In genomic region chr13:90968510-90968909, GRCh38 we compare ENCODE assay signal across 9 cellular contexts.
DNase-seq lines count a peak whose midpoint lies in the region; ATAC-seq, FAIRE-seq and TF ChIP-seq lines count a peak whose summit lies in the region.
"Had no signal": no experiment of that assay in that cellular context is flagged by ENCODE, and none has a peak within 500 bp of the region (broad histone marks: within the 10 kb centered on the region; RNA-seq: fewer than 3 reads in every experiment).

No MANE protein-coding gene starts in this region.

- no peaks in the 10 kb centered on the region for H3K27me3 Mint-ChIP-seq in activated T-cell treated with anti-CD3 and anti-CD28 coated beads, Interleukin-2, amount 50 U/mL, for 24 hours
- H3K27me3 Mint-ChIP-seq in T-helper 2 cell treated with Interferon-gamma antibody and Interleukin-4, amounts not matched to agents 5 μg/mL and 100 μg/mL, for 36 hours (ENCODE audit: low read depth) = no peaks in the 10 kb centered on the region

- no peak for FAIRE-seq in D721Med (lab: Jason Lieb, UNC)

- no peak overlapping the region for H3K27ac Mint-ChIP-seq in activated T-cell treated with anti-CD3 and anti-CD28 coated beads, Interleukin-2, amount 50 U/mL, for 24 hours
- no peak overlapping the region for H3K27ac Mint-ChIP-seq in T-helper 2 cell treated with Interferon-gamma antibody and Interleukin-4, amounts not matched to agents 5 μg/mL and 100 μg/mL, for 36 hours

- no peak overlapping the region for H3K27ac ChIP-seq in HCT116 (ENCODE audit: low read depth, low read length)
- H3K27ac ChIP-seq: parathyroid adenoma had no signal

- in situ Hi-C loops in SK-MEL-5 (cut with HindIII; ENCODE audit: low pct_unique_long_range_greater_than_20kb, low sequenced_read_pairs) = no loop called here

- H3K4me1 Mint-ChIP-seq in activated T-cell treated with anti-CD3 and anti-CD28 coated beads, Interleukin-2, amount 50 U/mL, for 24 hours (ENCODE audit: low read depth) = no peaks in the 10 kb centered on the region
- H3K4me1 Mint-ChIP-seq in T-helper 2 cell treated with Interferon-gamma antibody and Interleukin-4, amounts not matched to agents 5 μg/mL and 100 μg/mL, for 36 hours (ENCODE audit: low read depth) = no peaks in the 10 kb centered on the region

- TF ChIP-seq POLR2A in HCT116 (IDR thresholded peaks at IDR 0.05; ENCODE audit: borderline replicate concordance, extremely low read depth, insufficient read depth, insufficient read length) = no peak

- no peaks in the 10 kb centered on the region for H4K20me1 ChIP-seq in HCT116 (ENCODE audit: insufficient read depth)

- H3K9me2 ChIP-seq in HCT116 (ENCODE audit: insufficient read depth) = no peaks in the 10 kb centered on the region

- no peaks in the 10 kb centered on the region for H3K36me3 ChIP-seq in HCT116 (ENCODE audit: control insufficient read depth in 1 of 2, insufficient read depth in 2 of 2, low read length in 2 of 2)
- no peaks in the 10 kb centered on the region for H3K36me3 ChIP-seq in kidney epithelial cell (ENCODE audit: control insufficient read depth, insufficient read depth, low read length)

- RAD21 ChIA-PET in HCT116 (lab: Charles Lee; ENCODE audit: low non-redundant PET in 1 of 2, low total read pairs in 2 of 2, uncharacterized antibody in 2 of 2, unreplicated experiment in 2 of 2) = no interaction called here

- H3K4me1 ChIP-seq in HCT116 (ENCODE audit: control insufficient read depth in 1 of 2, insufficient read depth in 2 of 2, low read length in 2 of 2) = no peaks in the 10 kb centered on the region
- H3K4me1 ChIP-seq: parathyroid adenoma had no signal

- ATAC-seq in HCT116 = peak; percentile 74
- no peak for ATAC-seq in HG03442 (IDR thresholded peaks at IDR 0.05; ENCODE audit: unreplicated experiment)
- no peak for ATAC-seq in GM19351 (IDR thresholded peaks at IDR 0.05; ENCODE audit: unreplicated experiment)

- H3K4me3 Mint-ChIP-seq in activated T-cell treated with anti-CD3 and anti-CD28 coated beads, Interleukin-2, amount 50 U/mL, for 24 hours = no peak overlapping the region
- H3K4me3 Mint-ChIP-seq in T-helper 2 cell treated with Interferon-gamma antibody and Interleukin-4, amounts not matched to agents 5 μg/mL and 100 μg/mL, for 36 hours = no peak overlapping the region

- H3K4me3 ChIP-seq in HCT116 (replicated peaks in 1 of 2; ENCODE audit: low read depth in 1 of 2, low read length in 2 of 2) (no peak overlapping the region), kidney epithelial cell (ENCODE audit: low read depth, low read length) (no peak overlapping the region)

- TF ChIP-seq RAD21 in HCT116 (IDR thresholded peaks at IDR 0.05; ENCODE audit: low read depth) = peak; percentile 46

- H3K9me3 ChIP-seq in HCT116 (ENCODE audit: control insufficient read depth in 1 of 2, insufficient read depth in 1 of 2, low read depth in 1 of 2, low read length in 2 of 2) = no peaks in the 10 kb centered on the region

- H3K27me3 ChIP-seq in HCT116 (ENCODE audit: insufficient read depth, low read length) = no peaks in the 10 kb centered on the region
- H3K27me3 ChIP-seq in kidney epithelial cell (ENCODE audit: control insufficient read depth, insufficient read depth, low read length) = no peaks in the 10 kb centered on the region

- no peak overlapping the region for H2AFZ ChIP-seq in HCT116 (ENCODE audit: low read depth, low read length, poor library complexity, severe bottlenecking)
- H2AFZ ChIP-seq: parathyroid adenoma had no signal

- CTCF ChIA-PET in HCT116 (lab: Charles Lee) = interaction anchor here (1.0 to 1.8 kb wide), 7 partner anchors 9 to 217 kb away, joined by 3 to 7 read pairs (median 4); no protein-coding TSS in a partner anchor

- BruUV-seq in HCT116 (replicated peaks; lab: Mats Ljungman, UMichigan) = no TSS peak

- TF ChIP-seq CTCF in D721Med (IDR thresholded peaks at IDR 0.05; ENCODE audit: insufficient read depth, missing control alignments) (peak; percentile 53), HCT116 (IDR thresholded peaks at IDR 0.05 in 2 of 3, conservative IDR thresholded peaks at IDR 0.05 in 1 of 3; ENCODE audit: borderline replicate concordance in 1 of 3, insufficient read depth in 1 of 3, low read depth in 2 of 3, low read length in 2 of 3) (peak in 2 of 3 experiments; percentile 37 to 39; a peak in 4 of 6 replicates), kidney epithelial cell (IDR thresholded peaks at IDR 0.05; ENCODE audit: insufficient read depth, low read length, poor library complexity, severe bottlenecking) (peak; percentile 72)

- H3K36me3 Mint-ChIP-seq in activated T-cell treated with anti-CD3 and anti-CD28 coated beads, Interleukin-2, amount 50 U/mL, for 24 hours (ENCODE audit: low read depth) = no peaks in the 10 kb centered on the region
- no peaks in the 10 kb centered on the region for H3K36me3 Mint-ChIP-seq in T-helper 2 cell treated with Interferon-gamma antibody and Interleukin-4, amounts not matched to agents 5 μg/mL and 100 μg/mL, for 36 hours (ENCODE audit: low read depth)

- POLR2A ChIA-PET in HCT116 (lab: Charles Lee) = no interaction called here

- intact Hi-C loops in HCT116 (cut with micrococcal nuclease) = no loop called here

- H3K9me3 Mint-ChIP-seq in activated T-cell treated with anti-CD3 and anti-CD28 coated beads, Interleukin-2, amount 50 U/mL, for 24 hours = peaks cover 2% of the 10 kb centered on the region
- peaks cover 6% of the 10 kb centered on the region for H3K9me3 Mint-ChIP-seq in T-helper 2 cell treated with Interferon-gamma antibody and Interleukin-4, amounts not matched to agents 5 μg/mL and 100 μg/mL, for 36 hours

- no peak overlapping the region for H3K4me2 ChIP-seq in HCT116 (ENCODE audit: low read length)

- H3K9ac ChIP-seq in HCT116 (ENCODE audit: low read length) = no peak overlapping the region
- H3K9ac ChIP-seq: parathyroid adenoma had no signal

- no peak for DNase-seq in D721Med (ENCODE audit: insufficient read length, low spot score)
- DNase-seq in HCT116 (ENCODE audit: low read depth, low spot score) = peak; percentile 4
- DNase-seq in SK-MEL-5 (ENCODE audit: low read depth, low spot score) = peak; percentile 70
- no peak for DNase-seq in kidney epithelial cell (ENCODE audit: low read depth)
- no peak for DNase-seq in activated T-cell treated with anti-CD3 and anti-CD28 coated beads, Interleukin-2, amount 50 U/mL, for 24 hours
- DNase-seq in T-helper 2 cell treated with Interferon-gamma antibody and Interleukin-4, amounts not matched to agents 5 μg/mL and 100 μg/mL, for 36 hours (ENCODE audit: low spot score) = no peak

- no peaks in the 10 kb centered on the region for H3K79me2 ChIP-seq in HCT116 (ENCODE audit: insufficient read depth, low read length)
- H3K79me2 ChIP-seq: parathyroid adenoma had no signal

TF ChIP-seq in HCT116, 20 proteins besides CTCF, POLR2A, EP300 and RAD21:
- no peak for TF ChIP-seq EZH2phosphoT487 (IDR thresholded peaks at IDR 0.05; ENCODE audit: borderline replicate concordance)
- TF ChIP-seq ZFX (IDR thresholded peaks at IDR 0.05) = no peak
- TF ChIP-seq ATF3 (IDR thresholded peaks at IDR 0.05) = no peak
- no peak for TF ChIP-seq JUND (IDR thresholded peaks at IDR 0.05)
- no peak for TF ChIP-seq ELF1 (IDR thresholded peaks at IDR 0.05; ENCODE audit: borderline replicate concordance, low read depth)
- no peak for TF ChIP-seq EGR1 (IDR thresholded peaks at IDR 0.05; ENCODE audit: low read depth)
- TF ChIP-seq POLR2AphosphoS5 (IDR thresholded peaks at IDR 0.05; ENCODE audit: low read depth, low read length) = no peak
- TF ChIP-seq CEBPB (IDR thresholded peaks at IDR 0.05; ENCODE audit: low read depth) = no peak
- no peak for TF ChIP-seq SIN3A (IDR thresholded peaks at IDR 0.05; ENCODE audit: low read depth)
- no peak for TF ChIP-seq EZH2 (IDR thresholded peaks at IDR 0.05)
- no peak for TF ChIP-seq ZBTB33 (IDR thresholded peaks at IDR 0.05; ENCODE audit: extremely low read depth, insufficient replicate concordance, low read length)
- TF ChIP-seq SP1 (IDR thresholded peaks at IDR 0.05; ENCODE audit: low read depth) = no peak
- no peak for TF ChIP-seq TCF7L2 (IDR thresholded peaks at IDR 0.05; ENCODE audit: borderline replicate concordance, extremely low read depth, insufficient read depth, insufficient read length)
TF ChIP-seq in HCT116: peak in this region for 0.

Comparison
In these comparisons a context has a peak if more than half of its experiments do, and no peak if none do; other contexts are left out.
1. DNase-seq: peak in HCT116 (single experiment) and SK-MEL-5 (single experiment); none in D721Med (single experiment), kidney epithelial cell (single experiment), activated T-cell treated with anti-CD3 and anti-CD28 coated beads, Interleukin-2, amount 50 U/mL, for 24 hours (single experiment) and T-helper 2 cell treated with Interferon-gamma antibody and Interleukin-4, amounts not matched to agents 5 μg/mL and 100 μg/mL, for 36 hours (single experiment).
2. Peak in every context shown above with its lines, with median percentiles within 50 percentile points of each other: CTCF ChIP-seq.